13 cellular contexts compared by ENCODE assay signal in the genomic region with DNA sequence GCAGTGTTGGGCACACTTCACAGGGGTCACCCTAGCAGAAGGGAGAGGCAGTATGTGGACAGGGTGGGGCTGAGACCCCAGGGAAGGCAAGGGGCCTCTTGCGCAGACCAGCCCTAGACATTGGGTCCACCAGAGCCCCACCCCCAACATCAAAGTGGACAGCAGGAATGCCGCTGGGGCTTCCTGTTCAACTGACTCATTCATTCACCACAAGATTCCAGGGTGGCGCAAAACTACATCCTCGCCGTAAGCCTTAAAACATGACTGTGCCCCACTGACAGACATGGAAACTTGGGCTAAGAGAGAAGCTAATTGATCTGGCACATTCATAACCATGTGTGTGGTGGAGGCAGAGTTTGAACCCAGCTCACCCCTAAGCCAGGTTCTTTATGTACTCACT. TPM values are rescaled to one million over a fixed set of nuclear protein-coding genes. Genes with fewer than 3 reads are reported as not detected.
DNase-seq lines count a peak whose midpoint lies in the region; ATAC-seq, FAIRE-seq and TF ChIP-seq lines count a peak whose summit lies in the region.
"Had no signal": no experiment of that assay in that cellular context is flagged by ENCODE, and none has a peak within 500 bp of the region (broad histone marks: within the 10 kb centered on the region; RNA-seq: fewer than 3 reads in every experiment).

No MANE protein-coding gene starts in this region.

- H3K9me3 Mint-ChIP-seq in Calu3 (ENCODE audit: low read depth, unreplicated experiment) (no peaks in the 10 kb centered on the region), neural crest cell (no peaks in the 10 kb centered on the region)
- H3K9me3 Mint-ChIP-seq in activated CD8-positive, alpha-beta memory T cell treated with anti-CD3 and anti-CD28 coated beads, Interleukin-2, amount 10 ng/mL, durations not matched to agents 7 days and 5 days (ENCODE audit: low read depth): no peaks in the 10 kb centered on the region

- H4K91ac ChIP-seq in H1 (replicated peaks; ENCODE audit: insufficient read length, low read length): no peak overlapping the region

- H4K20me1 ChIP-seq in PC-9 (ENCODE audit: insufficient read depth) (no peaks in the 10 kb centered on the region), H1 (replicated peaks in 1 of 2; ENCODE audit: control insufficient read depth in 1 of 2, insufficient read depth in 2 of 2, low read length in 2 of 2) (no peaks in the 10 kb centered on the region)

- BruUV-seq in Calu3 (replicated peaks; lab: Mats Ljungman, UMichigan) (no TSS peak), PC-9 (replicated peaks; lab: Mats Ljungman, UMichigan) (no TSS peak)

- H3K4ac ChIP-seq in H1 (replicated peaks; ENCODE audit: insufficient read length, low read depth, low read length): no peak overlapping the region

- peak; percentile 76 for DNase-seq in Calu3
- peak; percentile 80 to 98 for DNase-seq in PC-9
- no peak for DNase-seq in H1 (ENCODE audit: low read depth in 1 of 2, low spot score in 2 of 2)
- no peak for DNase-seq in neural crest cell (ENCODE audit: low read depth, low spot score)
- DNase-seq in sigmoid colon: no peak
- DNase-seq in activated naive CD4-positive, alpha-beta T cell treated with anti-CD3 and anti-CD28 coated beads, Interleukin-2, amount 50 U/mL, for 16 hours: no peak
- no peak for DNase-seq in activated CD8-positive, alpha-beta memory T cell treated with anti-CD3 and anti-CD28 coated beads, Interleukin-2, amount 10 ng/mL, durations not matched to agents 7 days and 5 days
- DNase-seq: activated CD4-positive, CD25-positive, alpha-beta regulatory T cell; effector CD8-positive, alpha-beta T cell; left ventricle myocardium superior; NCI-H1105 treated with DMSO at 0.1 percent for 48 hours had no signal

- intact Hi-C loops in Calu3 (cut with micrococcal nuclease; ENCODE audit: unreplicated experiment) (no loop called here), PC-9 (cut with micrococcal nuclease; ENCODE audit: unreplicated experiment) (no loop called here), sigmoid colon (cut with DNase I) (no loop called here)

- no peak overlapping the region; the same call in 1 of the 2 replicates for H3K4me3 ChIP-seq in PC-9
- H3K4me3 ChIP-seq in H1 (ENCODE audit: extremely low read depth in 1 of 4, insufficient read depth in 2 of 4, low read depth in 3 of 4, low read length in 4 of 4): no peak overlapping the region
- H3K4me3 ChIP-seq in sigmoid colon: no peak overlapping the region

- H2BK120ac ChIP-seq in H1 (replicated peaks; ENCODE audit: low read depth, low read length): no peak overlapping the region

- H3K79me1 ChIP-seq in H1 (ENCODE audit: low read depth, low read length): no peaks in the 10 kb centered on the region

- H3F3A ChIP-seq in PC-9 (ENCODE audit: insufficient read depth, low read depth): peaks cover 30% of the 10 kb centered on the region; the same call in 1 of the 2 replicates

- H3K27me3 ChIP-seq in PC-9 (ENCODE audit: insufficient read depth, low read depth) (no peaks in the 10 kb centered on the region), H1 (replicated peaks in 1 of 4; ENCODE audit: control insufficient read depth in 3 of 4, extremely low read depth in 1 of 4, insufficient read depth in 3 of 4, low read length in 3 of 4) (no peaks in the 10 kb centered on the region), sigmoid colon (no peaks in the 10 kb centered on the region)

- peak overlapping the region; percentile 72; the same call in 1 of the 2 replicates for H4K8ac ChIP-seq in H1 (ENCODE audit: extremely low read depth, insufficient read depth, low read length)

- H3K9ac ChIP-seq in H1 (replicated peaks in 1 of 4; ENCODE audit: extremely low read depth in 1 of 4, low read depth in 3 of 4, low read length in 3 of 4): no peak overlapping the region

- FAIRE-seq in H1 (lab: Jason Lieb, UNC): no peak

- no peak overlapping the region for H3K18ac ChIP-seq in H1 (ENCODE audit: extremely low read depth, low read length)

- H3K27me3 Mint-ChIP-seq in Calu3 (ENCODE audit: unreplicated experiment) (peaks cover 24% of the 10 kb centered on the region), neural crest cell (ENCODE audit: low read depth) (no peaks in the 10 kb centered on the region)
- peaks cover 10% of the 10 kb centered on the region for H3K27me3 Mint-ChIP-seq in activated CD8-positive, alpha-beta memory T cell treated with anti-CD3 and anti-CD28 coated beads, Interleukin-2, amount 10 ng/mL, durations not matched to agents 7 days and 5 days

- peaks cover 9% of the 10 kb centered on the region for H3K36me3 Mint-ChIP-seq in Calu3 (ENCODE audit: insufficient read depth, unreplicated experiment)
- H3K36me3 Mint-ChIP-seq in neural crest cell (ENCODE audit: low read depth): no peaks in the 10 kb centered on the region
- H3K36me3 Mint-ChIP-seq in activated CD8-positive, alpha-beta memory T cell treated with anti-CD3 and anti-CD28 coated beads, Interleukin-2, amount 10 ng/mL, durations not matched to agents 7 days and 5 days: no peaks in the 10 kb centered on the region

- no peak overlapping the region for H3K4me3 Mint-ChIP-seq in Calu3 (ENCODE audit: low read depth, unreplicated experiment)
- H3K4me3 Mint-ChIP-seq in neural crest cell: no peak overlapping the region
- no peak overlapping the region for H3K4me3 Mint-ChIP-seq in activated CD8-positive, alpha-beta memory T cell treated with anti-CD3 and anti-CD28 coated beads, Interleukin-2, amount 10 ng/mL, durations not matched to agents 7 days and 5 days

- no peak for TF ChIP-seq RAD21 in H1 (IDR thresholded peaks at IDR 0.05 in 1 of 2, conservative IDR thresholded peaks at IDR 0.05 in 1 of 2; ENCODE audit: low read depth in 2 of 2, low read length in 2 of 2)

- no peak overlapping the region for H4K5ac ChIP-seq in H1 (ENCODE audit: insufficient read length, low read depth, low read length)

- TF ChIP-seq EP300 in H1 (IDR thresholded peaks at IDR 0.05; ENCODE audit: borderline replicate concordance in 1 of 2, low read depth in 2 of 2, low read length in 2 of 2) (no peak), sigmoid colon (IDR thresholded peaks at IDR 0.05) (no peak)

- POLR2A ChIA-PET in PC-9 (lab: Charles Lee; ENCODE audit: unreplicated experiment): interaction anchor here (0.5 to 0.6 kb wide), 3 partner anchors 23 to 961 kb away, joined by 3 to 5 read pairs (median 3); a partner anchor contains a TSS
- POLR2A ChIA-PET in H1 (lab: Charles Lee; ENCODE audit: partially characterized antibody): interaction anchor here (1.0 to 1.4 kb wide), 3 partner anchors 11 to 55 kb away, joined by 3 read pairs; a partner anchor contains a TSS

- 97% methylated on average over 5 of the region's 5 CpGs; no CpG with 5 or more reads in 1 of the 2 experiments for WGBS in H1 (ENCODE audit: extremely low coverage in 1 of 2, insufficient coverage in 1 of 2, insufficient read length in 1 of 2, insufficient replicate concordance in 2 of 2, low coverage in 1 of 2, low lambda C conversion rate in 2 of 2, missing lambda C conversion rate in 1 of 2), 2 experiments
- 86 to 88% methylated on average over 5 of the region's 5 CpGs for WGBS in sigmoid colon, 2 donors

- no peaks in the 10 kb centered on the region for H3K23me2 ChIP-seq in H1 (ENCODE audit: low read depth, low read length)

- TF ChIP-seq CTCF in Calu3 (IDR thresholded peaks at IDR 0.05; ENCODE audit: unreplicated experiment) (no peak), PC-9 (conservative IDR thresholded peaks at IDR 0.05) (no peak), H1 (IDR thresholded peaks at IDR 0.05; ENCODE audit: control extremely low read depth in 1 of 3, insufficient read depth in 1 of 3, low read depth in 1 of 3, low read length in 3 of 3) (no peak), neural crest cell (conservative IDR thresholded peaks at IDR 0.05) (no peak), sigmoid colon (IDR thresholded peaks at IDR 0.05) (no peak)

- no peak overlapping the region for H2BK20ac ChIP-seq in H1 (ENCODE audit: low read length)

- TF ChIP-seq POLR2A in H1 (IDR thresholded peaks at IDR 0.05; ENCODE audit: control extremely low read depth in 1 of 2, low read depth in 2 of 2, low read length in 2 of 2) (no peak), sigmoid colon (IDR thresholded peaks at IDR 0.05) (no peak)

- peaks cover 42% of the 10 kb centered on the region for H3K4me1 ChIP-seq in PC-9 (replicated peaks; ENCODE audit: insufficient read depth)
- peaks cover 0 to 4% (median 0%) of the 10 kb centered on the region in 4 experiments; a peak in 3 of 7 replicates for H3K4me1 ChIP-seq in H1 (replicated peaks in 1 of 4; ENCODE audit: control insufficient read depth in 3 of 4, insufficient read depth in 4 of 4, low read length in 3 of 4)
- peaks cover 0 to 32% (median 24%) of the 10 kb centered on the region in 4 donors for H3K4me1 ChIP-seq in sigmoid colon

- no peak overlapping the region for H2BK15ac ChIP-seq in H1 (ENCODE audit: low read length)

- H2BK5ac ChIP-seq in H1 (ENCODE audit: low read depth, low read length): 0 out of 2 replicates have a peak overlapping the region, but pooled peaks have one; percentile 35

- peak overlapping the region; percentile 57 for H3K4me2 ChIP-seq in PC-9
- H3K4me2 ChIP-seq in H1 (ENCODE audit: insufficient read depth in 1 of 2, low read depth in 2 of 2, low read length in 2 of 2): no peak overlapping the region

- CTCF ChIA-PET in Calu3 (lab: Charles Lee) (interaction anchor here (1.4 to 1.6 kb wide), 2 partner anchors 12 to 23 kb away, joined by 3 to 4 read pairs; no protein-coding TSS in a partner anchor), PC-9 (lab: Charles Lee) (interaction anchor here (0.6 kb wide), 1 partner anchor 496 kb away, joined by 4 read pairs; no protein-coding TSS in a partner anchor), H1 (lab: Charles Lee; ENCODE audit: partially characterized antibody) (interaction anchor here (1.3 to 24.1 kb wide), 6 partner anchors 13 to 125 kb away, joined by 3 to 370 read pairs (median 14); a partner anchor contains a TSS)
- CTCF ChIA-PET in activated CD8-positive, alpha-beta memory T cell treated with anti-CD3 and anti-CD28 coated beads, Interleukin-2, amount 10 ng/mL, durations not matched to agents 7 days and 5 days (lab: Charles Lee): no interaction called here

- no peak overlapping the region for H3K23ac ChIP-seq in H1 (ENCODE audit: insufficient read length)

- ATAC-seq in GM19397 (IDR thresholded peaks at IDR 0.05; ENCODE audit: unreplicated experiment): no peak
- ATAC-seq in activated CD8-positive, alpha-beta memory T cell treated with anti-CD3 and anti-CD28 coated beads, Interleukin-2, amount 10 ng/mL, durations not matched to agents 7 days and 5 days: no peak
- ATAC-seq: left ventricle myocardium superior, sciatic nerve had no signal

- no peak overlapping the region for H3K56ac ChIP-seq in H1 (replicated peaks; ENCODE audit: insufficient read length, low read depth, low read length)

- H3K4me1 Mint-ChIP-seq in Calu3 (ENCODE audit: low read depth, unreplicated experiment) (peaks cover 19% of the 10 kb centered on the region), neural crest cell (peaks cover 8% of the 10 kb centered on the region)
- H3K4me1 Mint-ChIP-seq in activated CD8-positive, alpha-beta memory T cell treated with anti-CD3 and anti-CD28 coated beads, Interleukin-2, amount 10 ng/mL, durations not matched to agents 7 days and 5 days: no peaks in the 10 kb centered on the region

- H2AFZ ChIP-seq in PC-9: no peak overlapping the region
- no peak overlapping the region for H2AFZ ChIP-seq in H1 (ENCODE audit: low read length)

- H2BK12ac ChIP-seq in H1 (ENCODE audit: low read depth, low read length): no peak overlapping the region

- H3K79me2 ChIP-seq in PC-9 (ENCODE audit: low read depth) (no peaks in the 10 kb centered on the region), H1 (ENCODE audit: control insufficient read depth in 1 of 2, insufficient read depth in 2 of 2, low read length in 2 of 2) (no peaks in the 10 kb centered on the region)

- H3K36me3 ChIP-seq in PC-9 (ENCODE audit: low read depth) (no peaks in the 10 kb centered on the region), H1 (ENCODE audit: control insufficient read depth in 2 of 4, insufficient read depth in 4 of 4, low read length in 3 of 4) (no peaks in the 10 kb centered on the region), sigmoid colon (peaks cover 0 to 44% (median 23%) of the 10 kb centered on the region in 4 donors)

- no peak overlapping the region for H2AK5ac ChIP-seq in H1 (ENCODE audit: low read depth, low read length)

- H3K27ac Mint-ChIP-seq in Calu3 (ENCODE audit: unreplicated experiment): peak overlapping the region; percentile 50
- H3K27ac Mint-ChIP-seq in neural crest cell (ENCODE audit: unreplicated experiment): peak overlapping the region; percentile 20
- no peak overlapping the region for H3K27ac Mint-ChIP-seq in activated CD8-positive, alpha-beta memory T cell treated with anti-CD3 and anti-CD28 coated beads, Interleukin-2, amount 10 ng/mL, durations not matched to agents 7 days and 5 days

- no peak overlapping the region for H3K14ac ChIP-seq in H1 (ENCODE audit: insufficient read length)

- H3K9me3 ChIP-seq in PC-9 (ENCODE audit: insufficient read depth, low read depth) (no peaks in the 10 kb centered on the region), H1 (ENCODE audit: insufficient read depth in 2 of 2, low read depth in 1 of 2, low read length in 1 of 2) (no peaks in the 10 kb centered on the region), sigmoid colon (no peaks in the 10 kb centered on the region)

- H3K27ac ChIP-seq in PC-9 (peak overlapping the region; percentile 44), H1 (ENCODE audit: low read depth, low read length) (no peak overlapping the region), sigmoid colon (peak overlapping the region in 2 of 4 donors; percentile 7 to 76)

- H3K9me2 ChIP-seq in PC-9 (ENCODE audit: insufficient read depth): no peaks in the 10 kb centered on the region

RNA-seq across cellular contexts. Expression of a gene that starts 14.0 kb away (rescaled TPM):
- total RNA-seq in Calu3 (2022): 3.8 and 9.2 TPM in 2 replicates
- total RNA-seq in PC-9 (2021): 3.6 and 4.8 TPM in 2 replicates
- 7.9 and 10.5 TPM in 2 replicates for total RNA-seq in H1 (2021; fragmentation: NEBNext Ultra II Directional; extraction: Animal tissue kit (Norgen Biotek cat#: 25700))
- polyA plus RNA-seq in H1 (2011; rRNA removed): 2.0 and 3.4 TPM in 2 replicates
- 4.3 TPM for polyA plus RNA-seq in H1 (2011; cell fraction: cytosol; rRNA removed)
- 31.3 TPM for polyA plus RNA-seq in H1 (2011; cell fraction: nucleus; rRNA removed)
- 6.8 to 10.8 TPM (median 7.9 TPM) in 4 replicates for polyA plus RNA-seq in H1 (2012, experiment 1 of 2)
- 2.9 TPM for polyA plus RNA-seq in H1 (2012, experiment 2 of 2)
- 4.2 TPM for polyA plus RNA-seq in H1 (2013, experiment 1 of 2)
- 3.6 TPM for polyA plus RNA-seq in H1 (2013, experiment 2 of 2)
- 3.3 and 4.2 TPM in 2 replicates for polyA minus RNA-seq in H1 (2011; rRNA and poly(A)+ RNA removed)
- 6.8 TPM for polyA minus RNA-seq in H1 (2011; cell fraction: cytosol; rRNA and poly(A)+ RNA removed)
- polyA minus RNA-seq in H1 (2011; cell fraction: nucleus; rRNA and poly(A)+ RNA removed): 8.7 TPM
- 0.72 and 0.80 TPM in 2 replicates for total RNA-seq in neural crest cell
- total RNA-seq in sigmoid colon: 100 to 1,000 TPM in 2 of 4 donors, 10 to 100 TPM in 2; 43.1 to 271 (median 98.8) TPM
- 10 to 100 TPM in 1 of 3 donors, 1 to 10 TPM in 2; 4.6 to 23.4 (median 4.8) TPM for polyA plus RNA-seq in sigmoid colon
- total RNA-seq in activated CD8-positive, alpha-beta memory T cell treated with anti-CD3 and anti-CD28 coated beads, Interleukin-2, amount 10 ng/mL, durations not matched to agents 7 days and 5 days: not detected

RNA-seq across cellular contexts. Expression of a gene that starts 45.1 kb away (rescaled TPM):
- total RNA-seq in Calu3 (2022): 61.5 and 65.2 TPM in 2 replicates
- total RNA-seq in PC-9 (2021): 40.3 and 44.5 TPM in 2 replicates
- total RNA-seq in H1 (2021; fragmentation: NEBNext Ultra II Directional; extraction: Animal tissue kit (Norgen Biotek cat#: 25700)): 35.2 and 38.8 TPM in 2 replicates
- 61.2 and 69.2 TPM in 2 replicates for polyA plus RNA-seq in H1 (2011; rRNA removed)
- 51.1 TPM for polyA plus RNA-seq in H1 (2011; cell fraction: cytosol; rRNA removed)
- 50.9 TPM for polyA plus RNA-seq in H1 (2011; cell fraction: nucleus; rRNA removed)
- 32.7 to 43.6 TPM (median 41.6 TPM) in 4 replicates for polyA plus RNA-seq in H1 (2012, experiment 1 of 2)
- polyA plus RNA-seq in H1 (2012, experiment 2 of 2): 65.6 TPM
- polyA plus RNA-seq in H1 (2013, experiment 1 of 2): 30.8 TPM
- 31.1 TPM for polyA plus RNA-seq in H1 (2013, experiment 2 of 2)
- 63.3 and 65.6 TPM in 2 replicates for polyA minus RNA-seq in H1 (2011; rRNA and poly(A)+ RNA removed)
- polyA minus RNA-seq in H1 (2011; cell fraction: cytosol; rRNA and poly(A)+ RNA removed): 23.8 TPM
- polyA minus RNA-seq in H1 (2011; cell fraction: nucleus; rRNA and poly(A)+ RNA removed): 28.8 TPM
- 49.0 and 52.4 TPM in 2 replicates for total RNA-seq in neural crest cell
- total RNA-seq in sigmoid colon: 10 to 100 TPM; 52.9 to 87.4 (median 65.7) TPM
- 10 to 100 TPM; 56.5 to 74.2 (median 66.4) TPM for polyA plus RNA-seq in sigmoid colon
- 10 to 100 TPM; 45.9 to 47.1 TPM for total RNA-seq in activated CD8-positive, alpha-beta memory T cell treated with anti-CD3 and anti-CD28 coated beads, Interleukin-2, amount 10 ng/mL, durations not matched to agents 7 days and 5 days

Comparison
In these comparisons a context has a peak if more than half of its experiments do, and no peak if none do; other contexts are left out.
1. DNase-seq: peak in Calu3 (single experiment) and PC-9 (2 of 2); none in H1 (0 of 2), neural crest cell (single experiment), sigmoid colon (single experiment), activated naive CD4-positive, alpha-beta T cell treated with anti-CD3 and anti-CD28 coated beads, Interleukin-2, amount 50 U/mL, for 16 hours (single experiment) and activated CD8-positive, alpha-beta memory T cell treated with anti-CD3 and anti-CD28 coated beads, Interleukin-2, amount 10 ng/mL, durations not matched to agents 7 days and 5 days (single experiment).